34 cellular contexts compared by ENCODE assay signal in the genomic region with DNA sequence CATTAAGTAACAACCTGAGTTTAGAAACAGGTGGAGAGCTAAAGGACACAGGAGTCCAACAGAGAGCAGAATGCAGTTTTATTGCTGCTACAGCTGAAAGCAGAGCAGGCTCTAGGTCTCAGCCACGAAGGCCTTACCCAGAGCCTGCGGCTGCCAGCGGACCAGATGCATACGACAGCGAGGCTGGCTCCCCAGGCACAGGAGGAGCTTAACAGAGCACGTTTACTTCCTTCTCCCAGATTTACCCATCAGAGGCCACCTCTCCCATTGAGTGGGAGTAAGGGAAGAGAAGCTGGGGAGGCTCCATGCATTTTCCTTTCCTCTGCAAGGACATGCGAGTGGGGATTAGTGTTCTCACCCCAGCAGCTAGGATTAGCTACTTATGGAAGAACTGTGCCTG.
"Had no signal": no experiment of that assay in that cellular context is flagged by ENCODE, and none has a peak within 500 bp of the region (broad histone marks: within the 10 kb centered on the region; RNA-seq: fewer than 3 reads in every experiment).

No MANE protein-coding gene starts in this region.

- H3K4me1 Mint-ChIP-seq: activated naive CD4-positive, alpha-beta T cell treated with anti-CD3 and anti-CD28 coated beads, Interleukin-2, amount 50 U/mL, for 24 hours; activated naive CD8-positive, alpha-beta T cell treated with anti-CD3 and anti-CD28 coated beads, Interleukin-2, amount 10 ng/mL, durations not matched to agents 7 days and 5 days; brain; endodermal cell had no signal

- H3K9me3 Mint-ChIP-seq: activated CD4-positive, alpha-beta memory T cell treated with anti-CD3 and anti-CD28 coated beads for 36 hours; activated CD4-positive, alpha-beta T cell treated with anti-CD3 and anti-CD28 coated beads, Interleukin-2, amount 10 ng/mL, durations not matched to agents 24 days and 14 days; activated naive CD4-positive, alpha-beta T cell treated with anti-CD3 and anti-CD28 coated beads, Interleukin-2, amount 50 U/mL, for 24 hours; activated naive CD8-positive, alpha-beta T cell treated with anti-CD3 and anti-CD28 coated beads, Interleukin-2, amount 10 ng/mL, durations not matched to agents 7 days and 5 days; activated T-cell treated with anti-CD3 and anti-CD28 coated beads, Interleukin-2, amount 50 U/mL, for 4 hours; activated T-helper 17 cell treated with anti-CD3 and anti-CD28 coated beads, Interleukin-2, amount 50 U/mL, for 72 hours; brain; endodermal cell; T-helper 2 cell treated with Interferon-gamma antibody and Interleukin-4, amounts not matched to agents 5 μg/mL and 100 μg/mL, for 36 hours had no signal

- H3K4me3 Mint-ChIP-seq: activated CD4-positive, alpha-beta memory T cell treated with anti-CD3 and anti-CD28 coated beads for 36 hours; activated CD4-positive, alpha-beta T cell treated with anti-CD3 and anti-CD28 coated beads for 36 hours; activated CD4-positive, alpha-beta T cell treated with anti-CD3 and anti-CD28 coated beads, Interleukin-2, amount 10 ng/mL, durations not matched to agents 24 days and 14 days; activated CD8-positive, alpha-beta memory T cell treated with anti-CD3 and anti-CD28 coated beads, Interleukin-2, amount 10 ng/mL, durations not matched to agents 7 days and 5 days; activated CD8-positive, alpha-beta T cell treated with anti-CD3 and anti-CD28 coated beads, Interleukin-2, amount 10 ng/mL, durations not matched to agents 7 days and 5 days; activated naive CD4-positive, alpha-beta T cell treated with anti-CD3 and anti-CD28 coated beads, Interleukin-2, amount 50 U/mL, for 24 hours; activated naive CD8-positive, alpha-beta T cell treated with anti-CD3 and anti-CD28 coated beads, Interleukin-2, amount 10 ng/mL, durations not matched to agents 7 days and 5 days; activated T-cell treated with anti-CD3 and anti-CD28 coated beads, Interleukin-2, amount 50 U/mL, for 4 hours; activated T-helper 17 cell treated with anti-CD3 and anti-CD28 coated beads, Interleukin-2, amount 50 U/mL, for 72 hours; brain; endodermal cell; T-helper 17 cell; T-helper 2 cell treated with Interferon-gamma antibody and Interleukin-4, amounts not matched to agents 5 μg/mL and 100 μg/mL, for 36 hours had no signal

- H3K27me3 Mint-ChIP-seq: activated CD4-positive, alpha-beta memory T cell treated with anti-CD3 and anti-CD28 coated beads for 36 hours; activated CD4-positive, alpha-beta T cell treated with anti-CD3 and anti-CD28 coated beads for 36 hours; activated CD4-positive, alpha-beta T cell treated with anti-CD3 and anti-CD28 coated beads, Interleukin-2, amount 10 ng/mL, durations not matched to agents 24 days and 14 days; activated CD8-positive, alpha-beta memory T cell treated with anti-CD3 and anti-CD28 coated beads, Interleukin-2, amount 10 ng/mL, durations not matched to agents 7 days and 5 days; activated naive CD4-positive, alpha-beta T cell treated with anti-CD3 and anti-CD28 coated beads, Interleukin-2, amount 50 U/mL, for 24 hours; activated naive CD8-positive, alpha-beta T cell treated with anti-CD3 and anti-CD28 coated beads, Interleukin-2, amount 10 ng/mL, durations not matched to agents 7 days and 5 days; activated T-helper 17 cell treated with anti-CD3 and anti-CD28 coated beads, Interleukin-2, amount 50 U/mL, for 72 hours; brain; T-helper 17 cell had no signal

- H3K9me3 ChIP-seq: ascending aorta, breast epithelium, colonic mucosa, gastrocnemius medialis, heart right ventricle had no signal

- ATAC-seq: activated CD4-positive, alpha-beta T cell treated with anti-CD3 and anti-CD28 coated beads for 36 hours; activated CD8-positive, alpha-beta memory T cell treated with anti-CD3 and anti-CD28 coated beads, Interleukin-2, amount 10 ng/mL, durations not matched to agents 7 days and 5 days; activated CD8-positive, alpha-beta T cell treated with anti-CD3 and anti-CD28 coated beads, Interleukin-2, amount 10 ng/mL, durations not matched to agents 7 days and 5 days; activated T-cell treated with anti-CD3 and anti-CD28 coated beads, Interleukin-2, amount 50 U/mL, for 4 hours; activated T-helper 17 cell treated with anti-CD3 and anti-CD28 coated beads, Interleukin-2, amount 50 U/mL, for 72 hours; esophagus mucosa; foreskin keratinocyte; gastrocnemius medialis; T-helper 17 cell had no signal

- H3K27ac ChIP-seq: ascending aorta, breast epithelium, cardiac muscle cell, colonic mucosa, foreskin keratinocyte, gastrocnemius medialis, heart right ventricle, WERI-Rb-1 had no signal

- DNase-seq: activated CD4-positive, alpha-beta memory T cell treated with anti-CD3 and anti-CD28 coated beads for 36 hours; activated CD4-positive, alpha-beta T cell treated with anti-CD3 and anti-CD28 coated beads for 36 hours; activated CD4-positive, alpha-beta T cell treated with anti-CD3 and anti-CD28 coated beads, Interleukin-2, amount 10 ng/mL, durations not matched to agents 24 days and 14 days; activated CD4-positive, CD25-positive, alpha-beta regulatory T cell; activated CD4-positive, CD25-positive, alpha-beta regulatory T cell treated with anti-CD3 and anti-CD28 coated beads, Interleukin-2, amount 50 U/mL, for 72 hours; activated CD8-positive, alpha-beta memory T cell treated with anti-CD3 and anti-CD28 coated beads, Interleukin-2, amount 10 ng/mL, durations not matched to agents 7 days and 5 days; activated CD8-positive, alpha-beta memory T cell treated with anti-CD3 and anti-CD28 coated beads, Interleukin-2, amount 50 U/mL, for 4 hours; activated CD8-positive, alpha-beta T cell treated with anti-CD3 and anti-CD28 coated beads, Interleukin-2, amount 10 ng/mL, durations not matched to agents 7 days and 5 days; activated effector memory CD4-positive, alpha-beta T cell treated with Interleukin-2 at 50 U/mL for 16 hours; activated gamma-delta T cell treated with Interleukin-2 at 50 U/mL for 16 hours; activated naive CD4-positive, alpha-beta T cell treated with Interleukin-2 at 50 U/mL for 16 hours; activated naive CD8-positive, alpha-beta T cell treated with anti-CD3 and anti-CD28 coated beads, Interleukin-2, amount 10 ng/mL, durations not matched to agents 7 days and 5 days; activated T-cell treated with anti-CD3 and anti-CD28 coated beads, Interleukin-2, amount 50 U/mL, for 4 hours; central memory CD4-positive, alpha-beta T cell; cerebellar nuclear complex; colonic mucosa; dorsolateral prefrontal cortex; effector memory CD4-positive, alpha-beta T cell; endodermal cell; foreskin keratinocyte; gastrocnemius medialis; heart right ventricle; T-helper 1 cell; T-helper 17 cell; T1000; WERI-Rb-1 had no signal

- H3K4me1 ChIP-seq: ascending aorta, breast epithelium, colonic mucosa, foreskin keratinocyte, gastrocnemius medialis had no signal

- H3K4me3 ChIP-seq: ascending aorta, breast epithelium, cardiac muscle cell, colonic mucosa, dorsolateral prefrontal cortex, gastrocnemius medialis, heart right ventricle had no signal

- H3K27ac Mint-ChIP-seq: activated CD4-positive, alpha-beta memory T cell treated with anti-CD3 and anti-CD28 coated beads for 36 hours; activated CD4-positive, alpha-beta T cell treated with anti-CD3 and anti-CD28 coated beads for 36 hours; activated CD4-positive, alpha-beta T cell treated with anti-CD3 and anti-CD28 coated beads, Interleukin-2, amount 10 ng/mL, durations not matched to agents 24 days and 14 days; activated CD8-positive, alpha-beta memory T cell treated with anti-CD3 and anti-CD28 coated beads, Interleukin-2, amount 10 ng/mL, durations not matched to agents 7 days and 5 days; activated CD8-positive, alpha-beta T cell treated with anti-CD3 and anti-CD28 coated beads, Interleukin-2, amount 10 ng/mL, durations not matched to agents 7 days and 5 days; activated naive CD4-positive, alpha-beta T cell treated with anti-CD3 and anti-CD28 coated beads, Interleukin-2, amount 50 U/mL, for 24 hours; activated naive CD8-positive, alpha-beta T cell treated with anti-CD3 and anti-CD28 coated beads, Interleukin-2, amount 10 ng/mL, durations not matched to agents 7 days and 5 days; endodermal cell; T-helper 2 cell treated with Interferon-gamma antibody and Interleukin-4, amounts not matched to agents 5 μg/mL and 100 μg/mL, for 36 hours had no signal
